In the genomic region with DNA sequence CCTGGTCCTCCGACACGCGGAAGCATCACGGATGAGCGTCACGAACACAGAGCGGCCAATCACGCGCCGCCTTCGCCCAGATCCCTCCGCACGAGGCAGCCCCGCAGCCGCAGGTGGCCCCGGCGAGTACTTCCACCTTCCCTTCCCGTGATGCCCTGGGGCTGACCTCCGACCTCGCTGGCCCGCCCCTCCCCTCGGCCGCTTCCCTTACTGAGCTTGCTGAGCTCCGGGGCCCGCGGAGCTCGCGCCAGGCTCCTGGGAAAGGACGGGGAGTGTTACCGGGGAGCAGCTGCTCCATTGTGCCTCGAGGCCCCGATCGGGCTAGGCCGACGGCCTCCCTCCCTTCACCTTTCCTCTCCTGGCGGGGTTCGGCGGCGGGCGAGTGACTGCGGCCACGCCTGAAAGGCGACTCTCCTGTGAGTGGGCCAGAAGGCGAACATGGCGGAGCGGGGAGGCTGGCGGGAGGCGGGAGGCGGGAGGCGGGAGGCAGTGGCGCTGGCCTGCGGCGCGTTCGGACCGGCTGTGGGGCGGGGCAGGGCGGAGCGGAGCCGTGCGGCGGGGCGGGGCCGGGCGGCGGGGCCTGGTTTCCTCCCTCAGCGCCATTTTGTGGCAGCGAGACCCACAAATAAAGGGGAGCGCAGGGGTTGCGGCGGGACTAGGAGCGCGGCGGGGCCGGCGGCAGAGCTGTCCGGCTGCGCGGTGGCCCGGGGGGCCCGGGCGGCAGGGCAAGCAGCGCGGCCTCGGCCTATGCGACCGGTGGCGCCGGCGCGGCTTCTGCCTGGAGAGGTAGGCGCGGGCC, we compare ENCODE assay signal across 8 cellular contexts.
DNase-seq lines count a peak whose midpoint lies in the region; ATAC-seq and TF ChIP-seq lines count a peak whose summit lies in the region.

A gene (plus strand): TSS at position 589 of the 799 bp plus-strand sequence. CDS start 8,760 bp downstream, outside the sequence.

- DNase-seq in AG09319 (ENCODE audit: extremely low read depth, low read depth) (peak; percentile 90), NCI-H345 (lab: John Stamatoyannopoulos, UW) (peak; percentile 98), caudate nucleus (lab: John Stamatoyannopoulos, UW) (peak; percentile 21 to 97 (median 91)), iris pigment epithelial cell (ENCODE audit: low read depth) (peak; percentile 98)
- peak; percentile 92 to 96 (median 94) for DNase-seq in activated CD4-positive, CD25-positive, alpha-beta regulatory T cell (lab: John Stamatoyannopoulos, UW)
- DNase-seq in stimulated activated CD4-positive, alpha-beta T cell treated with anti-CD3 and anti-CD28 coated beads, Interleukin-12 subunit alpha, Interleukin-12 subunit beta, amount 100 ng/mL, for 24 hours (ENCODE audit: low read depth in 2 of 2) = peak; percentile 94 to 96

- ATAC-seq in GM19025 (IDR thresholded peaks at IDR 0.05; ENCODE audit: low read depth, unreplicated experiment) (peak; percentile 64), HG03280 (IDR thresholded peaks at IDR 0.05; ENCODE audit: unreplicated experiment) (peak; percentile 75)

- H3K27ac ChIP-seq in caudate nucleus (ENCODE audit: low read depth, low read length) = peak within 1 kb of the TSS; percentile 99

- no peak for TF ChIP-seq CTCF in AG09319 (IDR thresholded peaks at IDR 0.05; ENCODE audit: low read depth, low read length)

Comparison
In these comparisons a context has a peak if more than half of its experiments do, and no peak if none do; other contexts are left out.
1. Peak in every context shown above with its lines: DNase-seq, ATAC-seq and H3K27ac ChIP-seq.